In genomic region chr1:152035406-152036315, GRCh38 we compare ENCODE assay signal across 9 cellular contexts. TPM values are rescaled to one million over a fixed set of nuclear protein-coding genes. Genes with fewer than 3 reads are reported as not detected.
DNase-seq lines count a peak whose midpoint lies in the region; FAIRE-seq and TF ChIP-seq lines count a peak whose summit lies in the region.
"Had no signal": no experiment of that assay in that cellular context is flagged by ENCODE, and none has a peak within 500 bp of the region (broad histone marks: within the 10 kb centered on the region; RNA-seq: fewer than 3 reads in every experiment).

No MANE protein-coding gene starts in this region.

- TF ChIP-seq CTCF in SK-N-SH (IDR thresholded peaks at IDR 0.05) = no peak

- H4K20me1 ChIP-seq in SK-N-SH (ENCODE audit: insufficient read depth) = peaks cover 18% of the 10 kb centered on the region

- H3K27me3 ChIP-seq in SK-N-SH (ENCODE audit: insufficient read depth) (peaks cover 9% of the 10 kb centered on the region; the same call in 1 of the 2 replicates), ectodermal cell (ENCODE audit: control insufficient read depth, insufficient read depth, low read length, poor library complexity, severe bottlenecking) (peaks cover 33% of the 10 kb centered on the region)

- DNase-seq in stimulated activated CD4-positive, alpha-beta T cell treated with anti-CD3 and anti-CD28 coated beads, Interleukin-4, amount 100 ng/mL, for 24 hours = peak; percentile 16
- no peak for DNase-seq in stimulated activated CD4-positive, alpha-beta T cell treated with anti-CD3 and anti-CD28 coated beads, Interleukin-12 subunit alpha, Interleukin-12 subunit beta, amount 100 ng/mL, for 4 hours
- no peak for DNase-seq in SK-N-SH
- DNase-seq in myocyte (ENCODE audit: low read depth) = peak; percentile 46
- DNase-seq in T-helper 9 cell = no peak
- DNase-seq in cerebellum (ENCODE audit: low spot score) = no peak
- no peak for DNase-seq in H54 (ENCODE audit: insufficient read length, low spot score)

- H3K9me2 ChIP-seq in SK-N-SH = no peaks in the 10 kb centered on the region

- peaks cover 49% of the 10 kb centered on the region for H3K79me2 ChIP-seq in SK-N-SH (ENCODE audit: insufficient read depth)

- TF ChIP-seq POLR2A in H54 (IDR thresholded peaks at IDR 0.05; ENCODE audit: low read depth, low read length) = no peak

- H3K4me1 ChIP-seq in SK-N-SH (ENCODE audit: control insufficient read depth in 1 of 2, insufficient read depth in 2 of 2, low read depth in 1 of 2, low read length in 1 of 2) = peaks cover 12 to 20% of the 10 kb centered on the region in 2 experiments; a peak in 2 of 4 replicates
- H3K4me1 ChIP-seq in ectodermal cell (ENCODE audit: control insufficient read depth, insufficient read depth, low read length) = peaks cover 8% of the 10 kb centered on the region

- peak overlapping the region; percentile 93 to 94 for H3K27ac ChIP-seq in SK-N-SH (ENCODE audit: low read depth in 2 of 2, low read length in 1 of 2)
- no peak overlapping the region for H3K27ac ChIP-seq in ectodermal cell (ENCODE audit: insufficient read depth, low read depth, low read length, poor library complexity, severe bottlenecking)

- H3K9ac ChIP-seq in SK-N-SH = peak overlapping the region; percentile 99

- 7% methylated on average over 18 of the region's 18 CpGs for WGBS in SK-N-SH (ENCODE audit: low lambda C conversion rate)
- WGBS in ectodermal cell, 2 experiments = 16% methylated on average over 18 of the region's 18 CpGs

- H3K36me3 ChIP-seq in SK-N-SH (replicated peaks in 1 of 2; ENCODE audit: control insufficient read depth in 1 of 2, insufficient read depth in 2 of 2, low read length in 1 of 2) (peaks cover 30 to 38% of the 10 kb centered on the region in 2 experiments), ectodermal cell (ENCODE audit: control insufficient read depth, insufficient read depth, low read length) (no peaks in the 10 kb centered on the region)

- TF ChIP-seq EP300 in SK-N-SH (IDR thresholded peaks at IDR 0.05; ENCODE audit: borderline replicate concordance in 1 of 2, low read depth in 1 of 2, low read length in 1 of 2) = no peak; a peak in 1 of 4 replicates

- H2AFZ ChIP-seq in SK-N-SH (ENCODE audit: low read depth) = peak overlapping the region; percentile 95

- peak overlapping the region; percentile 88 for H3K4me2 ChIP-seq in SK-N-SH

- H3F3A ChIP-seq in SK-N-SH (replicated peaks; ENCODE audit: insufficient read depth) = peaks cover 47% of the 10 kb centered on the region

- FAIRE-seq in H54 (lab: Jason Lieb, UNC) = no peak
- FAIRE-seq: islet of Langerhans had no signal

- CTCF ChIA-PET in SK-N-SH (lab: Yijun Ruan, JAX) = interaction anchor here (0.7 to 2.8 kb wide), 13 partner anchors 12 to 423 kb away, joined by 3 to 13 read pairs (median 4); no protein-coding TSS in a partner anchor

- no peak for TF ChIP-seq RAD21 in SK-N-SH (IDR thresholded peaks at IDR 0.05; ENCODE audit: low read length)

- H3K4me3 ChIP-seq in SK-N-SH (ENCODE audit: low read depth in 2 of 2, low read length in 1 of 2) (peak overlapping the region; percentile 69 to 91), ectodermal cell (ENCODE audit: insufficient read depth, low read depth, low read length) (peak overlapping the region; percentile 42)

- no peaks in the 10 kb centered on the region for H3K9me3 ChIP-seq in SK-N-SH
- no peaks in the 10 kb centered on the region for H3K9me3 ChIP-seq in ectodermal cell (ENCODE audit: control insufficient read depth, low read length)

- POLR2A ChIA-PET in SK-N-SH (lab: Yijun Ruan, JAX) = no interaction called here

TF ChIP-seq in SK-N-SH, 30 proteins besides CTCF, POLR2A, EP300 and RAD21:
- TF ChIP-seq TCF12 (IDR thresholded peaks at IDR 0.05) = no peak
- TF ChIP-seq YY1 (IDR thresholded peaks at IDR 0.05; ENCODE audit: low read depth) = peak; percentile 16; the same call in 1 of the 2 replicates
- TF ChIP-seq GABPA (IDR thresholded peaks at IDR 0.05; ENCODE audit: low read depth) = 0 out of 2 replicates have a peak, but pooled peaks have one; percentile 3
- TF ChIP-seq NRF1 (IDR thresholded peaks at IDR 0.05; ENCODE audit: low read depth, low read length) = no peak
- TF ChIP-seq FOXM1 (IDR thresholded peaks at IDR 0.05; ENCODE audit: low read depth) = no peak
- 0 out of 2 replicates have a peak, but pooled peaks have one; percentile 2 for TF ChIP-seq SIN3A (IDR thresholded peaks at IDR 0.05; ENCODE audit: borderline replicate concordance, low read depth, low read length)
- TF ChIP-seq MEF2A (IDR thresholded peaks at IDR 0.05; ENCODE audit: borderline replicate concordance, low read depth) = no peak
- TF ChIP-seq, protein P1, sequence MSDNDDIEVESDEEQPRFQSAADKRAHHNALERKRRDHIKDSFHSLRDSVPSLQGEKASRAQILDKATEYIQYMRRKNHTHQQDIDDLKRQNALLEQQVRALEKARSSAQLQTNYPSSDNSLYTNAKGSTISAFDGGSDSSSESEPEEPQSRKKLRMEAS (IDR thresholded peaks at IDR 0.05; ENCODE audit: low read depth) = peak; percentile 8; the same call in 1 of the 2 replicates
- TF ChIP-seq RXRA (IDR thresholded peaks at IDR 0.05; ENCODE audit: borderline replicate concordance, low read depth) = no peak

RNA-seq across cellular contexts. Expression of gene S100A11, which starts 1.1 kb away (rescaled TPM):
- 565 and 736 TPM in 2 replicates for polyA plus RNA-seq in SK-N-SH (2012; rRNA removed)
- 703 and 835 TPM in 2 replicates for polyA plus RNA-seq in SK-N-SH (2012; cell fraction: cytosol; rRNA removed)
- polyA plus RNA-seq in SK-N-SH (2012; cell fraction: nucleus; rRNA removed) = 163 and 193 TPM in 2 replicates
- polyA plus RNA-seq in ectodermal cell (2013, experiment 1 of 4) = 62.8 TPM
- 53.9 TPM for polyA plus RNA-seq in ectodermal cell (2013, experiment 2 of 4)
- polyA plus RNA-seq in ectodermal cell (2013, experiment 3 of 4) = 64.2 TPM
- polyA plus RNA-seq in ectodermal cell (2013, experiment 4 of 4) = 67.1 TPM
- total RNA-seq in myocyte = 227 and 251 TPM in 2 replicates
- polyA plus RNA-seq in myocyte (2012) = 1,391 TPM
- total RNA-seq in cerebellum = 10.3 TPM

RNA-seq across cellular contexts. Expression of gene S100A10, which starts 42.0 kb away (rescaled TPM):
- 141 and 161 TPM in 2 replicates for polyA plus RNA-seq in SK-N-SH (2012; rRNA removed)
- 216 and 299 TPM in 2 replicates for polyA plus RNA-seq in SK-N-SH (2012; cell fraction: cytosol; rRNA removed)
- 49.3 and 52.3 TPM in 2 replicates for polyA plus RNA-seq in SK-N-SH (2012; cell fraction: nucleus; rRNA removed)
- polyA plus RNA-seq in ectodermal cell (2013, experiment 1 of 4) = 25.2 TPM
- polyA plus RNA-seq in ectodermal cell (2013, experiment 2 of 4) = 22.1 TPM
- 39.9 TPM for polyA plus RNA-seq in ectodermal cell (2013, experiment 3 of 4)
- 32.7 TPM for polyA plus RNA-seq in ectodermal cell (2013, experiment 4 of 4)
- total RNA-seq in myocyte (31.6 and 36.0 TPM in 2 replicates), cerebellum (1.8 TPM)
- 328 TPM for polyA plus RNA-seq in myocyte (2012)

RNA-seq across cellular contexts. Expression of gene TCHHL1, which starts 53.2 kb away (rescaled TPM):
- polyA plus RNA-seq in SK-N-SH (2012; rRNA removed) = not detected in 2 replicates
- polyA plus RNA-seq in SK-N-SH (2012; cell fraction: cytosol; rRNA removed) = not detected in 2 replicates
- not detected in 2 replicates for polyA plus RNA-seq in SK-N-SH (2012; cell fraction: nucleus; rRNA removed)
- polyA plus RNA-seq in ectodermal cell (2013, experiment 1 of 4) = not detected
- polyA plus RNA-seq in ectodermal cell (2013, experiment 2 of 4) = not detected
- not detected for polyA plus RNA-seq in ectodermal cell (2013, experiment 3 of 4)
- polyA plus RNA-seq in ectodermal cell (2013, experiment 4 of 4) = not detected
- not detected in 2 replicates for total RNA-seq in myocyte
- not detected for polyA plus RNA-seq in myocyte (2012)
- total RNA-seq in cerebellum = not detected

Comparison
In these comparisons a context has a peak if more than half of its experiments do, and no peak if none do; other contexts are left out.
1. DNase-seq: peak in stimulated activated CD4-positive, alpha-beta T cell treated with anti-CD3 and anti-CD28 coated beads, Interleukin-4, amount 100 ng/mL, for 24 hours (single experiment) and myocyte (single experiment); none in stimulated activated CD4-positive, alpha-beta T cell treated with anti-CD3 and anti-CD28 coated beads, Interleukin-12 subunit alpha, Interleukin-12 subunit beta, amount 100 ng/mL, for 4 hours (single experiment), SK-N-SH (single experiment), T-helper 9 cell (single experiment), cerebellum (single experiment) and H54 (single experiment).
2. RNA of gene S100A11, which starts 1.1 kb away (total RNA-seq): 227 to 251 TPM in myocyte; 10.3 TPM in cerebellum (single experiment); every median in the first group is over 10 times any median in the second.
3. RNA of gene S100A10, which starts 42.0 kb away (total RNA-seq): 31.6 to 36.0 TPM in myocyte; 1.8 TPM in cerebellum (single experiment); every median in the first group is over 10 times any median in the second.